ENCODE assay signal across 17 cellular contexts in genomic region chr10:32373496-32373895, GRCh38.
"Had no signal": no experiment of that assay in that cellular context is flagged by ENCODE, and none has a peak within 500 bp of the region (broad histone marks: within the 10 kb centered on the region; RNA-seq: fewer than 3 reads in every experiment).

No MANE protein-coding gene starts in this region.

- ATAC-seq: activated naive CD4-positive, alpha-beta T cell treated with anti-CD3 and anti-CD28 coated beads, Interleukin-2, amount 50 U/mL, for 72 hours; foreskin keratinocyte; left ventricle myocardium superior; stimulated activated naive B cell treated with anti-CD40 and anti-IgM and Interleukin-4, amounts not matched to agents 10 μg/mL and 1 μg/mL and 100 μg/mL, for 72 hours had no signal

- H3K27ac Mint-ChIP-seq: activated naive CD4-positive, alpha-beta T cell treated with anti-CD3 and anti-CD28 coated beads, Interleukin-2, amount 50 U/mL, for 72 hours; nephron; progenitor cell of endocrine pancreas; stimulated activated naive B cell treated with anti-CD40 and anti-IgM and Interleukin-4, amounts not matched to agents 10 μg/mL and 1 μg/mL and 100 μg/mL, for 72 hours; T-helper 1 cell treated with Interleukin-12 subunit alpha and Interleukin-12 subunit beta and Interleukin-4 antibody, amounts not matched to agents 30 μg/mL and 1 μg/mL, for 36 hours had no signal

- H3K9me3 Mint-ChIP-seq: activated naive CD4-positive, alpha-beta T cell treated with anti-CD3 and anti-CD28 coated beads, Interleukin-2, amount 50 U/mL, for 72 hours; T-helper 1 cell treated with Interleukin-12 subunit alpha and Interleukin-12 subunit beta and Interleukin-4 antibody, amounts not matched to agents 30 μg/mL and 1 μg/mL, for 36 hours had no signal

- H3K27ac ChIP-seq: breast epithelium, foreskin keratinocyte, right atrium auricular region, tibial nerve, WERI-Rb-1 had no signal

- H3K9me3 ChIP-seq: breast epithelium, right atrium auricular region, tibial nerve had no signal

- DNase-seq: activated effector memory CD4-positive, alpha-beta T cell treated with Interleukin-2 at 50 U/mL for 16 hours; cerebellar nuclear complex; effector CD8-positive, alpha-beta T cell; foreskin keratinocyte; kidney glomerular epithelial cell; left ventricle myocardium superior; stimulated activated CD4-positive, alpha-beta T cell treated with anti-CD3 and anti-CD28 coated beads, Interleukin-2, amount 100 ng/mL, for 48 hours; stimulated activated naive B cell treated with anti-CD40 and anti-IgM and Interleukin-4, amounts not matched to agents 10 μg/mL and 1 μg/mL and 100 μg/mL, for 72 hours; substantia nigra; WERI-Rb-1 had no signal

- H3K27me3 ChIP-seq: breast epithelium, foreskin keratinocyte, right atrium auricular region, tibial nerve had no signal

- H3K36me3 ChIP-seq: breast epithelium, right atrium auricular region, tibial nerve, WERI-Rb-1 had no signal

- H3K27me3 Mint-ChIP-seq: progenitor cell of endocrine pancreas; stimulated activated naive B cell treated with anti-CD40 and anti-IgM and Interleukin-4, amounts not matched to agents 10 μg/mL and 1 μg/mL and 100 μg/mL, for 72 hours had no signal

- H3K4me1 Mint-ChIP-seq: nephron had no signal

- H3K4me3 ChIP-seq: breast epithelium, right atrium auricular region, tibial nerve had no signal

- H3K4me3 Mint-ChIP-seq: nephron; stimulated activated naive B cell treated with anti-CD40 and anti-IgM and Interleukin-4, amounts not matched to agents 10 μg/mL and 1 μg/mL and 100 μg/mL, for 72 hours; T-helper 1 cell treated with Interleukin-12 subunit alpha and Interleukin-12 subunit beta and Interleukin-4 antibody, amounts not matched to agents 30 μg/mL and 1 μg/mL, for 36 hours had no signal

- H3K4me1 ChIP-seq: breast epithelium, foreskin keratinocyte had no signal
